ENCODE assay signal across 17 cellular contexts in the genomic region with DNA sequence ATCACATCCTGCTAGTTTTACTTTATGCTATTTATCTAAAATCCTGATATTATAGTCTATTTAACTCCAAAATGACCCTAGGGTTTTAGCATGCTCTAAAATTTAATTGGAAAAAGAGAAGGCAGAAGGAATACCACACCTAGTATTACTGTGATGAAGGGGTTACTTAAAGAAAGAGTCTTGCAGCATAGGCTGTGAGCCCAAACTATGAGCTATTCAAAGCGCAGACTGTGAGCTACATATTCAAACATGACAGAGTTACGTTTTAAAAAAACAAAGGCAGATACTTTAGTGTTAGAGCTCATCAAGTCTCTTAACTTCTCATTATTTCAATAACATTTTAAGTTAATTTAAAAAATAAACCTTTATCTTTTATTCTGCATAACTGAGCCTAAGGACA.
DNase-seq lines count a peak whose midpoint lies in the region; TF ChIP-seq lines count a peak whose summit lies in the region.
"Had no signal": no experiment of that assay in that cellular context is flagged by ENCODE, and none has a peak within 500 bp of the region (broad histone marks: within the 10 kb centered on the region; RNA-seq: fewer than 3 reads in every experiment).

No MANE protein-coding gene starts in this region.

- H2AFZ ChIP-seq in smooth muscle cell (ENCODE audit: low read depth) = no peak overlapping the region
- H2AFZ ChIP-seq: GM23338 had no signal

- H3K79me2 ChIP-seq in smooth muscle cell (ENCODE audit: low read depth) = no peaks in the 10 kb centered on the region

- DNase-seq in DMS 273 (lab: John Stamatoyannopoulos, UW; ENCODE audit: unreplicated experiment) = peak; percentile 5
- no peak for DNase-seq in DMS 273 treated with DMSO at 0.1 percent for 48 hours (lab: John Stamatoyannopoulos, UW)
- DNase-seq in choroid plexus epithelial cell (ENCODE audit: low read depth) = peak; percentile 63
- DNase-seq in myocyte (ENCODE audit: low read depth) = peak; percentile 36
- no peak for DNase-seq in smooth muscle cell (lab: John Stamatoyannopoulos, UW; ENCODE audit: unreplicated experiment)
- DNase-seq in HPDE6-E6E7 (ENCODE audit: extremely low spot score) = no peak
- DNase-seq in ascending aorta (ENCODE audit: low spot score in 2 of 2) = no peak
- DNase-seq in OCI-M2 (lab: John Stamatoyannopoulos, UW; ENCODE audit: unreplicated experiment) = no peak
- DNase-seq: Calu3; CD8-positive, alpha-beta T cell; NCI-H187; NCI-H2107; NCI-H226; NCI-H526 had no signal

- no peaks in the 10 kb centered on the region for H4K20me1 ChIP-seq in smooth muscle cell (ENCODE audit: low read depth)
- H4K20me1 ChIP-seq: BLaER1 treated with 17β-estradiol and CSF1 and Interleukin-3, amounts not matched to agents 10 nM and 100 nM had no signal

- H3K9me3 ChIP-seq in smooth muscle cell (replicated peaks; ENCODE audit: low read depth) = no peaks in the 10 kb centered on the region
- no peaks in the 10 kb centered on the region for H3K9me3 ChIP-seq in ascending aorta

- H3K4me3 ChIP-seq in choroid plexus epithelial cell (ENCODE audit: low read depth, low read length) (no peak overlapping the region), smooth muscle cell (no peak overlapping the region), ascending aorta (no peak overlapping the region)
- H3K4me3 ChIP-seq: BLaER1 treated with 17β-estradiol and CSF1 and Interleukin-3, amounts not matched to agents 10 nM and 100 nM; GM23338 had no signal

- H3K4me2 ChIP-seq in smooth muscle cell = peak overlapping the region; percentile 77
- H3K4me2 ChIP-seq: GM23338 had no signal

- peak overlapping the region; percentile 56 for H3K27ac ChIP-seq in smooth muscle cell (ENCODE audit: low read depth)
- H3K27ac ChIP-seq in ascending aorta = no peak overlapping the region
- H3K27ac ChIP-seq: 22Rv1; BLaER1 treated with 17β-estradiol and CSF1 and Interleukin-3, amounts not matched to agents 10 nM and 100 nM had no signal

- intact Hi-C loops in ascending aorta (cut with DNase I) = no loop called here

- H3K9ac ChIP-seq in smooth muscle cell (ENCODE audit: low read depth) = no peak overlapping the region
- H3K9ac ChIP-seq: BLaER1 treated with 17β-estradiol and CSF1 and Interleukin-3, amounts not matched to agents 10 nM and 100 nM had no signal

- H3K36me3 ChIP-seq in smooth muscle cell (ENCODE audit: low read depth) (no peaks in the 10 kb centered on the region), ascending aorta (no peaks in the 10 kb centered on the region)
- H3K36me3 ChIP-seq: BLaER1 treated with 17β-estradiol and CSF1 and Interleukin-3, amounts not matched to agents 10 nM and 100 nM had no signal

- H3K4me1 ChIP-seq in smooth muscle cell (ENCODE audit: low read depth) (no peaks in the 10 kb centered on the region), ascending aorta (no peaks in the 10 kb centered on the region)

- WGBS in smooth muscle cell (ENCODE audit: low lambda C conversion rate) = 45% methylated on average over 2 of the region's 2 CpGs

- H3F3A ChIP-seq in smooth muscle cell (ENCODE audit: low read depth) = no peaks in the 10 kb centered on the region

- TF ChIP-seq CTCF in choroid plexus epithelial cell (conservative IDR thresholded peaks at IDR 0.05; ENCODE audit: low read depth, low read length) = no peak
- no peak for TF ChIP-seq CTCF in smooth muscle cell (IDR thresholded peaks at IDR 0.05; ENCODE audit: borderline replicate concordance, insufficient read depth, poor library complexity, severe bottlenecking)
- TF ChIP-seq CTCF in ascending aorta (IDR thresholded peaks at IDR 0.05) = no peak

- H3K27me3 ChIP-seq in smooth muscle cell (ENCODE audit: low read depth) (no peaks in the 10 kb centered on the region), ascending aorta (no peaks in the 10 kb centered on the region)
- H3K27me3 ChIP-seq: BLaER1 treated with 17β-estradiol and CSF1 and Interleukin-3, amounts not matched to agents 10 nM and 100 nM had no signal

Comparison
In these comparisons a context has a peak if more than half of its experiments do, and no peak if none do; other contexts are left out.
1. DNase-seq: peak in DMS 273 (single experiment), choroid plexus epithelial cell (single experiment) and myocyte (single experiment); none in DMS 273 treated with DMSO at 0.1 percent for 48 hours (single experiment), smooth muscle cell (single experiment), HPDE6-E6E7 (single experiment), ascending aorta (0 of 2) and OCI-M2 (single experiment).